ENCODE assay signal across 18 cellular contexts in the genomic region with DNA sequence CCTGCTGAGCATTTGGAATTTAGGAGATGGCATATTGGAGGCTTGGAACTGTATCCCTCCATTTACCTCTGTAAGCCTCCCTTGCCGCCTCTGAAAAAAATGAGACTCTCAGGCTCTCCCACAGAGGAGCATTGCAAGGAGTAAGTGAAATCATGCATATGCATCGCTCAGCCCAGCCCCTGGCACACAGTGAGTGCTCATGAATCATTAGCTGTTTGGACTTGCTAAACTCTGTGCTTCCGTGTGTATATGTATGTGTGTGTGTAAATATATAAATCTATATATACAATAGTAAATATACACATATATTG.
"Had no signal": no experiment of that assay in that cellular context is flagged by ENCODE, and none has a peak within 500 bp of the region (broad histone marks: within the 10 kb centered on the region; RNA-seq: fewer than 3 reads in every experiment).

No MANE protein-coding gene starts in this region.

- H3K9me3 Mint-ChIP-seq: neural crest cell; stimulated activated naive CD8-positive, alpha-beta T cell treated with anti-CD3 and anti-CD28 coated beads, Interleukin-15, Interleukin-2, amounts not matched to agents 100 ng/mL and 50 ng/mL, for 24 hours had no signal

- H3K9me3 ChIP-seq: transverse colon had no signal

- H3K27ac Mint-ChIP-seq: progenitor cell of endocrine pancreas; stimulated activated naive CD8-positive, alpha-beta T cell treated with anti-CD3 and anti-CD28 coated beads, Interleukin-15, Interleukin-2, amounts not matched to agents 100 ng/mL and 50 ng/mL, for 24 hours had no signal

- DNase-seq: activated CD4-positive, alpha-beta T cell treated with anti-CD3 and anti-CD28 coated beads, Interleukin-2, amount 50 U/mL, for 1 hour; activated CD4-positive, CD25-positive, alpha-beta regulatory T cell treated with anti-CD3 and anti-CD28 coated beads, Interleukin-2, amount 50 U/mL, for 72 hours; activated CD8-positive, alpha-beta memory T cell treated with anti-CD3 and anti-CD28 coated beads for 24 hours; activated CD8-positive, alpha-beta memory T cell treated with anti-CD3 and anti-CD28 coated beads, Interleukin-2, amount 50 U/mL, for 48 hours; activated effector memory CD4-positive, alpha-beta T cell treated with Interleukin-2 at 50 U/mL for 16 hours; activated naive CD4-positive, alpha-beta T cell treated with anti-CD3 and anti-CD28 coated beads, Interleukin-2, amount 50 U/mL, for 16 hours; activated T-cell treated with anti-CD3 and anti-CD28 coated beads, Interleukin-2, amount 50 U/mL, for 48 hours; aorta; brain microvascular endothelial cell; stimulated activated CD4-positive, alpha-beta T cell treated with anti-CD3 and anti-CD28 coated beads, Interleukin-2, amount 100 ng/mL, for 24 hours; T-helper 2 cell; transverse colon had no signal

- H3K4me3 Mint-ChIP-seq: neural crest cell; stimulated activated naive CD8-positive, alpha-beta T cell treated with anti-CD3 and anti-CD28 coated beads, Interleukin-15, Interleukin-2, amounts not matched to agents 100 ng/mL and 50 ng/mL, for 24 hours had no signal

- H3K36me3 ChIP-seq: brain microvascular endothelial cell, transverse colon had no signal

- ATAC-seq: left lobe of liver had no signal

- H3K27ac ChIP-seq: brain microvascular endothelial cell, coronary artery, transverse colon, VCaP had no signal

- H3K4me3 ChIP-seq: coronary artery, transverse colon had no signal
